11 cellular contexts compared by ENCODE assay signal in genomic region chr20:53872081-53872541, GRCh38.
DNase-seq lines count a peak whose midpoint lies in the region; ATAC-seq, FAIRE-seq and TF ChIP-seq lines count a peak whose summit lies in the region.
"Had no signal": no experiment of that assay in that cellular context is flagged by ENCODE, and none has a peak within 500 bp of the region (broad histone marks: within the 10 kb centered on the region; RNA-seq: fewer than 3 reads in every experiment).

No MANE protein-coding gene starts in this region.

- H3K9ac ChIP-seq in GM23248, result peak overlapping the region; percentile 58

- H3K36me3 ChIP-seq in GM23248 (ENCODE audit: low read depth), result no peaks in the 10 kb centered on the region
- no peaks in the 10 kb centered on the region for H3K36me3 ChIP-seq in SJSA1
- no peaks in the 10 kb centered on the region for H3K36me3 ChIP-seq in effector memory CD4-positive, alpha-beta T cell (ENCODE audit: control insufficient read depth, insufficient read depth, low read length)

- no peaks in the 10 kb centered on the region for H3K9me3 ChIP-seq in GM23248 (ENCODE audit: low read depth)
- no peaks in the 10 kb centered on the region for H3K9me3 ChIP-seq in SJSA1 (replicated peaks)
- no peaks in the 10 kb centered on the region for H3K9me3 ChIP-seq in effector memory CD4-positive, alpha-beta T cell (ENCODE audit: control insufficient read depth, low read length)

- H3K27me3 ChIP-seq in GM23248 (replicated peaks; ENCODE audit: insufficient read depth), result no peaks in the 10 kb centered on the region
- H3K27me3 ChIP-seq in SJSA1 (replicated peaks), result no peaks in the 10 kb centered on the region
- no peaks in the 10 kb centered on the region for H3K27me3 ChIP-seq in effector memory CD4-positive, alpha-beta T cell (replicated peaks; ENCODE audit: control insufficient read depth, insufficient read depth, low read length, poor library complexity, severe bottlenecking)

- peak overlapping the region; percentile 87 for H2AFZ ChIP-seq in GM23248

- no peak for FAIRE-seq in GM12892 (lab: Jason Lieb, UNC)
- FAIRE-seq in frontal cortex (lab: Jason Lieb, UNC), result no peak

- peak overlapping the region; percentile 38 for H3K4me2 ChIP-seq in GM23248 (ENCODE audit: unreplicated experiment)

- H3K4me1 ChIP-seq in GM23248 (ENCODE audit: insufficient read depth) (peaks cover 28% of the 10 kb centered on the region), SJSA1 (replicated peaks) (peaks cover 45% of the 10 kb centered on the region)
- H3K4me1 ChIP-seq in effector memory CD4-positive, alpha-beta T cell (ENCODE audit: control insufficient read depth, insufficient read depth, low read length, poor library complexity, severe bottlenecking), result peaks cover 46% of the 10 kb centered on the region

- H3K27ac ChIP-seq in GM23248 (peak overlapping the region; percentile 63), SJSA1 (peak overlapping the region; percentile 64)
- H3K27ac ChIP-seq in effector memory CD4-positive, alpha-beta T cell (ENCODE audit: insufficient read depth, low read length, poor library complexity, severe bottlenecking), result peak overlapping the region; percentile 55

- no peaks in the 10 kb centered on the region for H3K9me2 ChIP-seq in GM23248 (ENCODE audit: insufficient read depth)

- peak; percentile 42 for DNase-seq in GM23248
- peak in 1 of 2 experiments; percentile 53 for DNase-seq in SJSA1 (ENCODE audit: low read depth in 1 of 2, low spot score in 2 of 2)
- DNase-seq in effector memory CD4-positive, alpha-beta T cell, result no peak
- DNase-seq in renal cortical epithelial cell (ENCODE audit: low read depth), result peak; percentile 52
- no peak for DNase-seq in GM12892 (ENCODE audit: insufficient read length)
- no peak for DNase-seq in frontal cortex (ENCODE audit: low spot score in 2 of 2)
- DNase-seq: GOT3, NCI-H1048 had no signal

- no peaks in the 10 kb centered on the region for H3K79me2 ChIP-seq in GM23248 (ENCODE audit: insufficient read depth)

- 3% methylated on average over 2 of the region's 2 CpGs for WGBS in GM23248 (ENCODE audit: low coverage in 1 of 2, low lambda C conversion rate in 2 of 2, missing lambda C conversion rate in 2 of 2), 2 experiments

- H3K4me3 ChIP-seq in GM23248 (peak overlapping the region; percentile 16), SJSA1 (no peak overlapping the region)
- H3K4me3 ChIP-seq in effector memory CD4-positive, alpha-beta T cell (ENCODE audit: insufficient read depth, low read depth, low read length, poor library complexity, severe bottlenecking), result peak overlapping the region; percentile 8

- ATAC-seq in HG03175 (IDR thresholded peaks at IDR 0.05; ENCODE audit: unreplicated experiment) (no peak), GM18870 (IDR thresholded peaks at IDR 0.05; ENCODE audit: unreplicated experiment) (no peak)
- ATAC-seq: left lobe of liver had no signal

- TF ChIP-seq POLR2A in GM12892 (IDR thresholded peaks at IDR 0.05; ENCODE audit: low read depth, low read length), result no peak

- in situ Hi-C loops in GM23248 (cut with MboI), result no loop called here

- peaks cover 14% of the 10 kb centered on the region for H3F3A ChIP-seq in GM23248 (ENCODE audit: insufficient read depth)

- no peaks in the 10 kb centered on the region for H4K20me1 ChIP-seq in GM23248 (ENCODE audit: insufficient read depth)

Comparison
In these comparisons a context has a peak if more than half of its experiments do, and no peak if none do; other contexts are left out.
1. DNase-seq: peak in GM23248 (single experiment) and renal cortical epithelial cell (single experiment); none in effector memory CD4-positive, alpha-beta T cell (0 of 3), GM12892 (single experiment) and frontal cortex (0 of 2).
2. Peak in every context shown above with its lines, with median percentiles within 50 percentile points of each other: H3K27ac ChIP-seq.